12 cellular contexts compared by ENCODE assay signal in the genomic region with DNA sequence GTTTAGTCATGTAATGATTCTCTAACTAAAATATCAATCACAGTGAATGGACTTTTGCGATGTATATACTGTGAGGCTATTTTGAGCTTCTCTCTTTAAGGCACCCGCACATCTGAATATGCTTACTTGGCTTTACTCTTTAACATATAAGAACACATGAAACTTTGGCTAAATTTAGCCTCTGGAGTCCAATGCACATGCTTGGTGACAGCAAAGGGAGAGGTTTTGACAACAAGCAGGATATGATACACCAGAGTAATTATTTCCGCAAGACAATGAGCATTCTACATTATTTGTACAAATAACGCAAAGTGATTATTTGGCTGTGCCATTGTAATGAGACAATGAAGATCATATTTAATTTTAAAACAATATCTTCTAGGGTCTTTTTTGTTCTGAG.
DNase-seq lines count a peak whose midpoint lies in the region; ATAC-seq and TF ChIP-seq lines count a peak whose summit lies in the region.
"Had no signal": no experiment of that assay in that cellular context is flagged by ENCODE, and none has a peak within 500 bp of the region (broad histone marks: within the 10 kb centered on the region; RNA-seq: fewer than 3 reads in every experiment).

No MANE protein-coding gene starts in this region.

- intact Hi-C loops in heart right ventricle (cut with DNase I), result loop anchor here in 3 of 10 donors (2.0 to 5.0 kb wide), 2 partner anchors 31 to 72 kb away; partner anchors contain the start of gene ARID5B (in 2 of the 3)

- H4K20me1 ChIP-seq in GM23248 (ENCODE audit: insufficient read depth), result no peaks in the 10 kb centered on the region

- peaks cover 47% of the 10 kb centered on the region for H3K4me1 ChIP-seq in GM23248 (ENCODE audit: insufficient read depth)
- H3K4me1 ChIP-seq in heart right ventricle, result peaks cover 9 to 71% (median 47%) of the 10 kb centered on the region in 9 donors

- H3K36me3 ChIP-seq in GM23248 (ENCODE audit: low read depth) (no peaks in the 10 kb centered on the region), heart right ventricle (no peaks in the 10 kb centered on the region)
- H3K36me3 ChIP-seq: suprapubic skin had no signal

- peak; percentile 36 for DNase-seq in GM23248
- DNase-seq in heart right ventricle, result no peak
- DNase-seq in T-cell, result no peak
- DNase-seq in SIG-M5 (lab: John Stamatoyannopoulos, UW), result no peak
- no peak for DNase-seq in coronary artery (ENCODE audit: low spot score)
- DNase-seq: CD8-positive, alpha-beta memory T cell; NCI-H2107 had no signal

- peaks cover 64% of the 10 kb centered on the region for H3K4me1 Mint-ChIP-seq in stimulated activated memory B cell treated with anti-CD40 and anti-IgM and Interleukin-4, amounts not matched to agents 10 μg/mL and 1 μg/mL and 100 μg/mL, for 72 hours
- H3K4me1 Mint-ChIP-seq in T-cell, result peaks cover 31 to 49% (median 43%) of the 10 kb centered on the region in 3 donors

- TF ChIP-seq CTCF in heart right ventricle (IDR thresholded peaks at IDR 0.05), result no peak
- no peak for TF ChIP-seq CTCF in coronary artery (IDR thresholded peaks at IDR 0.05)

- no peaks in the 10 kb centered on the region for H3K27me3 Mint-ChIP-seq in stimulated activated memory B cell treated with anti-CD40 and anti-IgM and Interleukin-4, amounts not matched to agents 10 μg/mL and 1 μg/mL and 100 μg/mL, for 72 hours
- H3K27me3 Mint-ChIP-seq in T-cell, result no peaks in the 10 kb centered on the region
- H3K27me3 Mint-ChIP-seq: activated CD4-positive, alpha-beta memory T cell treated with anti-CD3 and anti-CD28 coated beads for 36 hours; CD8-positive, alpha-beta memory T cell had no signal

- H3K4me3 Mint-ChIP-seq in stimulated activated memory B cell treated with anti-CD40 and anti-IgM and Interleukin-4, amounts not matched to agents 10 μg/mL and 1 μg/mL and 100 μg/mL, for 72 hours, result no peak overlapping the region
- no peak overlapping the region for H3K4me3 Mint-ChIP-seq in T-cell
- H3K4me3 Mint-ChIP-seq: activated CD4-positive, alpha-beta memory T cell treated with anti-CD3 and anti-CD28 coated beads for 36 hours; CD8-positive, alpha-beta memory T cell had no signal

- ATAC-seq in SK-N-SH treated with all-trans-retinoic acid at 6 μM for 48 hours, result peak; percentile 23
- ATAC-seq in heart right ventricle, result peak in 5 of 8 donors; percentile 60 to 76 (median 70)
- no peak for ATAC-seq in stimulated activated memory B cell treated with anti-CD40 and anti-IgM and Interleukin-4, amounts not matched to agents 10 μg/mL and 1 μg/mL and 100 μg/mL, for 72 hours
- no peak for ATAC-seq in T-cell (replicated peaks in 1 of 4)
- ATAC-seq: mucosa of descending colon had no signal

- H3K27me3 ChIP-seq in GM23248 (replicated peaks; ENCODE audit: insufficient read depth) (no peaks in the 10 kb centered on the region), heart right ventricle (no peaks in the 10 kb centered on the region)
- H3K27me3 ChIP-seq: suprapubic skin had no signal

- peaks cover 64% of the 10 kb centered on the region for H3K79me2 ChIP-seq in GM23248 (ENCODE audit: insufficient read depth)

- in situ Hi-C loops in GM23248 (cut with MboI), result no loop called here

- peak overlapping the region; percentile 30; the same call in 1 of the 2 replicates for H3K9ac ChIP-seq in GM23248

- no peaks in the 10 kb centered on the region for H3K9me2 ChIP-seq in GM23248 (ENCODE audit: insufficient read depth)

- POLR2A ChIA-PET in T-cell (lab: Charles Lee), result interaction anchor here in 1 of 2 donors (0.5 kb wide), 1 partner anchor 77 kb away, joined by 4 read pairs; no protein-coding TSS in a partner anchor

- no peak overlapping the region for H2AFZ ChIP-seq in GM23248

- peak overlapping the region; percentile 73 for H3K4me2 ChIP-seq in GM23248 (ENCODE audit: unreplicated experiment)

- H3K27ac Mint-ChIP-seq in stimulated activated memory B cell treated with anti-CD40 and anti-IgM and Interleukin-4, amounts not matched to agents 10 μg/mL and 1 μg/mL and 100 μg/mL, for 72 hours, result peak overlapping the region; percentile 86
- H3K27ac Mint-ChIP-seq in T-cell, result no peak overlapping the region

- CTCF ChIA-PET in T-cell (lab: Charles Lee), result no interaction called here

- H3K9me3 ChIP-seq in GM23248 (ENCODE audit: low read depth), result no peaks in the 10 kb centered on the region
- peaks cover 0 to 10% (median 0%) of the 10 kb centered on the region in 11 donors for H3K9me3 ChIP-seq in heart right ventricle
- H3K9me3 ChIP-seq: mucosa of descending colon, suprapubic skin had no signal

- H3K27ac ChIP-seq in GM23248 (peak overlapping the region; percentile 64), heart right ventricle (peak overlapping the region in 9 of 10 donors; percentile 37 to 73 (median 59)), coronary artery (peak overlapping the region in 1 of 2 donors; percentile 39)

- peaks cover 3% of the 10 kb centered on the region for H3K9me3 Mint-ChIP-seq in stimulated activated memory B cell treated with anti-CD40 and anti-IgM and Interleukin-4, amounts not matched to agents 10 μg/mL and 1 μg/mL and 100 μg/mL, for 72 hours
- H3K9me3 Mint-ChIP-seq in T-cell, result peaks cover 0 to 4% (median 2%) of the 10 kb centered on the region in 3 donors

- WGBS in GM23248 (ENCODE audit: low coverage in 1 of 2, low lambda C conversion rate in 2 of 2, missing lambda C conversion rate in 2 of 2), 2 experiments, result 47 to 49% methylated on average over 4 of the region's 4 CpGs
- 19 to 32% methylated on average over 4 of the region's 4 CpGs for WGBS in heart right ventricle, 2 donors

- peaks cover 83% of the 10 kb centered on the region for H3K36me3 Mint-ChIP-seq in stimulated activated memory B cell treated with anti-CD40 and anti-IgM and Interleukin-4, amounts not matched to agents 10 μg/mL and 1 μg/mL and 100 μg/mL, for 72 hours
- H3K36me3 Mint-ChIP-seq in T-cell, result peaks cover 56% of the 10 kb centered on the region

- peaks cover 31% of the 10 kb centered on the region for H3F3A ChIP-seq in GM23248 (ENCODE audit: insufficient read depth)

- H3K4me3 ChIP-seq in GM23248 (no peak overlapping the region), heart right ventricle (peak overlapping the region in 1 of 10 donors; percentile 1), coronary artery (no peak overlapping the region)
- H3K4me3 ChIP-seq: mucosa of descending colon, suprapubic skin had no signal

TF ChIP-seq in SK-N-SH treated with all-trans-retinoic acid at 6 μM for 48 hours, 23 proteins besides CTCF, POLR2A, EP300 and RAD21 (continues in another document):
- no peak for TF ChIP-seq POU6F1 (CRISPR knock-in tag; IDR thresholded peaks at IDR 0.05; ENCODE audit: borderline replicate concordance, low read depth)
- TF ChIP-seq ARNTL (CRISPR knock-in tag; IDR thresholded peaks at IDR 0.05; ENCODE audit: borderline replicate concordance, low read depth), result no peak
- TF ChIP-seq CREB5 (CRISPR knock-in tag; IDR thresholded peaks at IDR 0.05; ENCODE audit: low read depth), result no peak
- no peak for TF ChIP-seq SNAI2 (CRISPR knock-in tag; IDR thresholded peaks at IDR 0.05)
- TF ChIP-seq BACH2 (CRISPR knock-in tag; IDR thresholded peaks at IDR 0.05; ENCODE audit: borderline replicate concordance), result no peak
- TF ChIP-seq ISL1 (CRISPR knock-in tag; IDR thresholded peaks at IDR 0.05), result no peak
- TF ChIP-seq ZNF565 (CRISPR knock-in tag; conservative IDR thresholded peaks at IDR 0.05; ENCODE audit: low read depth), result no peak
- no peak for TF ChIP-seq ZFP30 (CRISPR knock-in tag; IDR thresholded peaks at IDR 0.05)
- TF ChIP-seq TCF4 (CRISPR knock-in tag; IDR thresholded peaks at IDR 0.05; ENCODE audit: borderline replicate concordance), result no peak
- TF ChIP-seq OSR1 (CRISPR knock-in tag; IDR thresholded peaks at IDR 0.05), result no peak
- no peak for TF ChIP-seq ESRRG (CRISPR knock-in tag; IDR thresholded peaks at IDR 0.05)

Comparison
In these comparisons a context has a peak if more than half of its experiments do, and no peak if none do; other contexts are left out.
1. ATAC-seq: peak in SK-N-SH treated with all-trans-retinoic acid at 6 μM for 48 hours (single experiment) and heart right ventricle (5 of 8); none in stimulated activated memory B cell treated with anti-CD40 and anti-IgM and Interleukin-4, amounts not matched to agents 10 μg/mL and 1 μg/mL and 100 μg/mL, for 72 hours (single experiment) and T-cell (0 of 4).